ENCODE assay signal across 2 cellular contexts in the genomic region with DNA sequence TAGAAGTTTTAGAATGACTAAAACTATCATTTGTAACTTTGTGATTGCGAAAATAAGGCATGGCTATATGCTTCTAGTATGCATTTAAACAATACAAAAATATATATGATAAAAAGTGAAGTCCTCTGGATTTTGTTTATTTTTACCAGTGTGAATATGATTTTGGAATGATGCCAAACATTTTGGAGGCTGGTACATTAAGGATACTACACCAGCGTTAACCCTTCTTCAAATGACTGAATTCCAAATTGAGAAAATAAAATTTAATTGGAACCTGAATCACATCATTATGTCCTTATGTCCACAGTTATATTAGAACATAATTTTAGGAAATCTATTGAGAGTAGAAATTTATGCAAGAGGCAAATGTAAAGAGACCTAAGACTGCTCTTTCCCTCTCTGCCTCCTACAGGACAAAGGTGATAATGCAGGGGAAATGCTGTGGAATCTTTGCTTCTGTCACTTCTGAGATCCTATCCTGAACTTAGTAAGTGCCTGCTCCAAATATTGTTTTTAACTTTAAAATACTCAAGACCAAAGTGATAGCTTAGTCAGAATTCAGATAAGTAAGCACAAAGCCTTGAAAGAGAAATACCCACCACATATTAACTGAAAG.
TF ChIP-seq lines count a peak whose summit lies in the region.

No MANE protein-coding gene starts in this region.

TF ChIP-seq in SK-N-SH, 30 proteins besides CTCF, POLR2A, EP300 and RAD21 (continued from another document):
- TF ChIP-seq, protein P1, sequence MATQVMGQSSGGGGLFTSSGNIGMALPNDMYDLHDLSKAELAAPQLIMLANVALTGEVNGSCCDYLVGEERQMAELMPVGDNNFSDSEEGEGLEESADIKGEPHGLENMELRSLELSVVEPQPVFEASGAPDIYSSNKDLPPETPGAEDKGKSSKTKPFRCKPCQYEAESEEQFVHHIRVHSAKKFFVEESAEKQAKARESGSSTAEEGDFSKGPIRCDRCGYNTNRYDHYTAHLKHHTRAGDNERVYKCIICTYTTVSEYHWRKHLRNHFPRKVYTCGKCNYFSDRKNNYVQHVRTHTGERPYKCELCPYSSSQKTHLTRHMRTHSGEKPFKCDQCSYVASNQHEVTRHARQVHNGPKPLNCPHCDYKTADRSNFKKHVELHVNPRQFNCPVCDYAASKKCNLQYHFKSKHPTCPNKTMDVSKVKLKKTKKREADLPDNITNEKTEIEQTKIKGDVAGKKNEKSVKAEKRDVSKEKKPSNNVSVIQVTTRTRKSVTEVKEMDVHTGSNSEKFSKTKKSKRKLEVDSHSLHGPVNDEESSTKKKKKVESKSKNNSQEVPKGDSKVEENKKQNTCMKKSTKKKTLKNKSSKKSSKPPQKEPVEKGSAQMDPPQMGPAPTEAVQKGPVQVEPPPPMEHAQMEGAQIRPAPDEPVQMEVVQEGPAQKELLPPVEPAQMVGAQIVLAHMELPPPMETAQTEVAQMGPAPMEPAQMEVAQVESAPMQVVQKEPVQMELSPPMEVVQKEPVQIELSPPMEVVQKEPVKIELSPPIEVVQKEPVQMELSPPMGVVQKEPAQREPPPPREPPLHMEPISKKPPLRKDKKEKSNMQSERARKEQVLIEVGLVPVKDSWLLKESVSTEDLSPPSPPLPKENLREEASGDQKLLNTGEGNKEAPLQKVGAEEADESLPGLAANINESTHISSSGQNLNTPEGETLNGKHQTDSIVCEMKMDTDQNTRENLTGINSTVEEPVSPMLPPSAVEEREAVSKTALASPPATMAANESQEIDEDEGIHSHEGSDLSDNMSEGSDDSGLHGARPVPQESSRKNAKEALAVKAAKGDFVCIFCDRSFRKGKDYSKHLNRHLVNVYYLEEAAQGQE (IDR thresholded peaks at IDR 0.05; ENCODE audit: low read depth, low read length), result no peak
- no peak for TF ChIP-seq CHD2 (IDR thresholded peaks at IDR 0.05; ENCODE audit: low read length, partially characterized antibody)
- TF ChIP-seq NRF1 (IDR thresholded peaks at IDR 0.05; ENCODE audit: low read depth, low read length), result no peak
- TF ChIP-seq SMC3 (IDR thresholded peaks at IDR 0.05; ENCODE audit: low read depth, low read length), result no peak
- no peak for TF ChIP-seq ELF1 (IDR thresholded peaks at IDR 0.05)
- TF ChIP-seq, protein P2, sequence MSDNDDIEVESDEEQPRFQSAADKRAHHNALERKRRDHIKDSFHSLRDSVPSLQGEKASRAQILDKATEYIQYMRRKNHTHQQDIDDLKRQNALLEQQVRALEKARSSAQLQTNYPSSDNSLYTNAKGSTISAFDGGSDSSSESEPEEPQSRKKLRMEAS (IDR thresholded peaks at IDR 0.05; ENCODE audit: low read depth), result no peak
- TF ChIP-seq MXI1 (IDR thresholded peaks at IDR 0.05; ENCODE audit: low read depth, low read length), result no peak
- TF ChIP-seq, protein P3, sequence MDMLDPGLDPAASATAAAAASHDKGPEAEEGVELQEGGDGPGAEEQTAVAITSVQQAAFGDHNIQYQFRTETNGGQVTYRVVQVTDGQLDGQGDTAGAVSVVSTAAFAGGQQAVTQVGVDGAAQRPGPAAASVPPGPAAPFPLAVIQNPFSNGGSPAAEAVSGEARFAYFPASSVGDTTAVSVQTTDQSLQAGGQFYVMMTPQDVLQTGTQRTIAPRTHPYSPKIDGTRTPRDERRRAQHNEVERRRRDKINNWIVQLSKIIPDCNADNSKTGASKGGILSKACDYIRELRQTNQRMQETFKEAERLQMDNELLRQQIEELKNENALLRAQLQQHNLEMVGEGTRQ (IDR thresholded peaks at IDR 0.05; ENCODE audit: borderline replicate concordance, low read depth, low read length), result no peak
- no peak for TF ChIP-seq RXRA (IDR thresholded peaks at IDR 0.05; ENCODE audit: borderline replicate concordance, low read depth)
- TF ChIP-seq TCF12 (IDR thresholded peaks at IDR 0.05), result no peak
- TF ChIP-seq, protein P4, sequence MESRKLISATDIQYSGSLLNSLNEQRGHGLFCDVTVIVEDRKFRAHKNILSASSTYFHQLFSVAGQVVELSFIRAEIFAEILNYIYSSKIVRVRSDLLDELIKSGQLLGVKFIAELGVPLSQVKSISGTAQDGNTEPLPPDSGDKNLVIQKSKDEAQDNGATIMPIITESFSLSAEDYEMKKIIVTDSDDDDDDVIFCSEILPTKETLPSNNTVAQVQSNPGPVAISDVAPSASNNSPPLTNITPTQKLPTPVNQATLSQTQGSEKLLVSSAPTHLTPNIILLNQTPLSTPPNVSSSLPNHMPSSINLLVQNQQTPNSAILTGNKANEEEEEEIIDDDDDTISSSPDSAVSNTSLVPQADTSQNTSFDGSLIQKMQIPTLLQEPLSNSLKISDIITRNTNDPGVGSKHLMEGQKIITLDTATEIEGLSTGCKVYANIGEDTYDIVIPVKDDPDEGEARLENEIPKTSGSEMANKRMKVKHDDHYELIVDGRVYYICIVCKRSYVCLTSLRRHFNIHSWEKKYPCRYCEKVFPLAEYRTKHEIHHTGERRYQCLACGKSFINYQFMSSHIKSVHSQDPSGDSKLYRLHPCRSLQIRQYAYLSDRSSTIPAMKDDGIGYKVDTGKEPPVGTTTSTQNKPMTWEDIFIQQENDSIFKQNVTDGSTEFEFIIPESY (IDR thresholded peaks at IDR 0.05; ENCODE audit: borderline replicate concordance, low read depth), result no peak

TF ChIP-seq in SK-N-SH treated with all-trans-retinoic acid at 6 μM for 48 hours, 23 proteins besides CTCF, POLR2A, EP300 and RAD21 (continued from another document):
- no peak for TF ChIP-seq ZC3H10 (CRISPR knock-in tag; IDR thresholded peaks at IDR 0.05)
- no peak for TF ChIP-seq ZNF8 (CRISPR knock-in tag; IDR thresholded peaks at IDR 0.05)
- TF ChIP-seq, protein P5, sequence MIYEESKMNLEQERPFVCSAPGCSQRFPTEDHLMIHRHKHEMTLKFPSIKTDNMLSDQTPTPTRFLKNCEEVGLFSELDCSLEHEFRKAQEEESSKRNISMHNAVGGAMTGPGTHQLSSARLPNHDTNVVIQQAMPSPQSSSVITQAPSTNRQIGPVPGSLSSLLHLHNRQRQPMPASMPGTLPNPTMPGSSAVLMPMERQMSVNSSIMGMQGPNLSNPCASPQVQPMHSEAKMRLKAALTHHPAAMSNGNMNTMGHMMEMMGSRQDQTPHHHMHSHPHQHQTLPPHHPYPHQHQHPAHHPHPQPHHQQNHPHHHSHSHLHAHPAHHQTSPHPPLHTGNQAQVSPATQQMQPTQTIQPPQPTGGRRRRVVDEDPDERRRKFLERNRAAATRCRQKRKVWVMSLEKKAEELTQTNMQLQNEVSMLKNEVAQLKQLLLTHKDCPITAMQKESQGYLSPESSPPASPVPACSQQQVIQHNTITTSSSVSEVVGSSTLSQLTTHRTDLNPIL (CRISPR knock-in tag; IDR thresholded peaks at IDR 0.05; ENCODE audit: low read depth), result no peak
- TF ChIP-seq GLIS3 (CRISPR knock-in tag; IDR thresholded peaks at IDR 0.05), result no peak
- TF ChIP-seq, protein P6, sequence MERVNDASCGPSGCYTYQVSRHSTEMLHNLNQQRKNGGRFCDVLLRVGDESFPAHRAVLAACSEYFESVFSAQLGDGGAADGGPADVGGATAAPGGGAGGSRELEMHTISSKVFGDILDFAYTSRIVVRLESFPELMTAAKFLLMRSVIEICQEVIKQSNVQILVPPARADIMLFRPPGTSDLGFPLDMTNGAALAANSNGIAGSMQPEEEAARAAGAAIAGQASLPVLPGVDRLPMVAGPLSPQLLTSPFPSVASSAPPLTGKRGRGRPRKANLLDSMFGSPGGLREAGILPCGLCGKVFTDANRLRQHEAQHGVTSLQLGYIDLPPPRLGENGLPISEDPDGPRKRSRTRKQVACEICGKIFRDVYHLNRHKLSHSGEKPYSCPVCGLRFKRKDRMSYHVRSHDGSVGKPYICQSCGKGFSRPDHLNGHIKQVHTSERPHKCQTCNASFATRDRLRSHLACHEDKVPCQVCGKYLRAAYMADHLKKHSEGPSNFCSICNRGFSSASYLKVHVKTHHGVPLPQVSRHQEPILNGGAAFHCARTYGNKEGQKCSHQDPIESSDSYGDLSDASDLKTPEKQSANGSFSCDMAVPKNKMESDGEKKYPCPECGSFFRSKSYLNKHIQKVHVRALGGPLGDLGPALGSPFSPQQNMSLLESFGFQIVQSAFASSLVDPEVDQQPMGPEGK (CRISPR knock-in tag; IDR thresholded peaks at IDR 0.05; ENCODE audit: borderline replicate concordance), result no peak
- TF ChIP-seq OSR1 (CRISPR knock-in tag; IDR thresholded peaks at IDR 0.05), result no peak
- no peak for TF ChIP-seq CSDC2 (CRISPR knock-in tag; IDR thresholded peaks at IDR 0.05)
- no peak for TF ChIP-seq BACH2 (CRISPR knock-in tag; IDR thresholded peaks at IDR 0.05; ENCODE audit: borderline replicate concordance)
- TF ChIP-seq ARNTL (CRISPR knock-in tag; IDR thresholded peaks at IDR 0.05; ENCODE audit: borderline replicate concordance, low read depth), result no peak
- no peak for TF ChIP-seq ZNF565 (CRISPR knock-in tag; conservative IDR thresholded peaks at IDR 0.05; ENCODE audit: low read depth)
- TF ChIP-seq, protein P7, sequence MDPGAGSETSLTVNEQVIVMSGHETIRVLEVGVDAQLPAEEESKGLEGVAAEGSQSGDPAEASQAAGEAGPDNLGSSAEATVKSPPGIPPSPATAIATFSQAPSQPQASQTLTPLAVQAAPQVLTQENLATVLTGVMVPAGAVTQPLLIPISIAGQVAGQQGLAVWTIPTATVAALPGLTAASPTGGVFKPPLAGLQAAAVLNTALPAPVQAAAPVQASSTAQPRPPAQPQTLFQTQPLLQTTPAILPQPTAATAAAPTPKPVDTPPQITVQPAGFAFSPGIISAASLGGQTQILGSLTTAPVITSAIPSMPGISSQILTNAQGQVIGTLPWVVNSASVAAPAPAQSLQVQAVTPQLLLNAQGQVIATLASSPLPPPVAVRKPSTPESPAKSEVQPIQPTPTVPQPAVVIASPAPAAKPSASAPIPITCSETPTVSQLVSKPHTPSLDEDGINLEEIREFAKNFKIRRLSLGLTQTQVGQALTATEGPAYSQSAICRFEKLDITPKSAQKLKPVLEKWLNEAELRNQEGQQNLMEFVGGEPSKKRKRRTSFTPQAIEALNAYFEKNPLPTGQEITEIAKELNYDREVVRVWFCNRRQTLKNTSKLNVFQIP (CRISPR knock-in tag; IDR thresholded peaks at IDR 0.05; ENCODE audit: borderline replicate concordance, low read depth), result no peak
- TF ChIP-seq SNAI2 (CRISPR knock-in tag; IDR thresholded peaks at IDR 0.05), result no peak
- no peak for TF ChIP-seq ISL1 (CRISPR knock-in tag; IDR thresholded peaks at IDR 0.05)
- TF ChIP-seq RARB (CRISPR knock-in tag; IDR thresholded peaks at IDR 0.05), result no peak
